In genomic region chr7:101241646-101242045, GRCh38 we compare ENCODE assay signal across 1 cellular context.
A peak's percentile ranks its signal among the peaks of the same experiment; 100 is the strongest.
TF ChIP-seq lines count a peak whose summit lies in the region.

No MANE protein-coding gene starts in this region.

TF ChIP-seq in HEK293, 187 proteins besides CTCF, POLR2A, EP300 and RAD21 (continued from another document):
- 0 out of 2 replicates have a peak, but pooled peaks have one; percentile 33 for TF ChIP-seq PRDM10 (tag by site-specific recombination; IDR thresholded peaks at IDR 0.05)
- 0 out of 2 replicates have a peak, but pooled peaks have one; percentile 21 for TF ChIP-seq ZNF394 (tag by site-specific recombination; IDR thresholded peaks at IDR 0.05; ENCODE audit: borderline replicate concordance)
